Comparison of ENCODE assay signal across 1 cellular context in the genomic region with DNA sequence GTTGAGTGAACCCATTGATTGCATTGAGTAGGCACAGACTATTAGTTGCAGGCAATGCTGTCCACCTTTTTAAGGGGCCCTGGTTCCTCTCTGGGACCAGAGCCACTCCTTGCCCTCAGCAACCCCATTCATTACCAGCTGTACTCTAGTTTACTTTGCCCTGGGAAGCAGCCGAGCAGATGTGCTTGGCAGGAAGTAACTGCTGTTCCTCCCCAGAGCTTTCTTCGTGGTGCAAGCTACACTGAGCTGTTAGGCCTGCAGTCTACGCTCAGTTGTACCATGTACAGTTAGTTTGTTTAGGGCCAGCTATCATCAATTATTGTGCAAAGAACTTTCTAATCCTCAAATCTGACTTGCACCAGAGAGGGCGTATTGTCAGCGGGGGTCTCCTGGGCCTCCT.
A peak's percentile ranks its signal among the peaks of the same experiment; 100 is the strongest.
TF ChIP-seq lines count a peak whose summit lies in the region.

No MANE protein-coding gene starts in this region.

TF ChIP-seq in endothelial cell of umbilical vein, 7 proteins besides CTCF, POLR2A, EP300 and RAD21:
- peak; percentile 48 for TF ChIP-seq EZH2 (IDR thresholded peaks at IDR 0.05; ENCODE audit: borderline replicate concordance, low read depth, low read length, severe bottlenecking)
- no peak for TF ChIP-seq MYC (IDR thresholded peaks at IDR 0.05; ENCODE audit: low read depth, low read length)
TF ChIP-seq in endothelial cell of umbilical vein: peak in this region for 1.
